8 cellular contexts compared by ENCODE assay signal in genomic region chr7:38178695-38179344, GRCh38. TPM values are rescaled to one million over a fixed set of nuclear protein-coding genes. Genes with fewer than 3 reads are reported as not detected.
A peak's percentile ranks its signal among the peaks of the same experiment; 100 is the strongest.
DNase-seq lines count a peak whose midpoint lies in the region; TF ChIP-seq lines count a peak whose summit lies in the region.

No MANE protein-coding gene starts in this region.

- H3K4me2 ChIP-seq in MM.1S (ENCODE audit: low read depth, low read length), result peak overlapping the region; percentile 85

- no peak overlapping the region for H3K27ac ChIP-seq in MM.1S (ENCODE audit: low read length)
- H3K27ac ChIP-seq in layer of hippocampus (ENCODE audit: low read depth, low read length), result peak overlapping the region; percentile 84
- H3K27ac ChIP-seq in temporal lobe (ENCODE audit: low read depth, low read length), result peak overlapping the region; percentile 91

- TSS peak; percentile 39 for BruUV-seq in MCF 10A (replicated peaks; lab: Mats Ljungman, UMichigan)

- H3K27me3 ChIP-seq in MM.1S (replicated peaks; ENCODE audit: insufficient read depth, low read length) (no peaks in the 10 kb centered on the region), layer of hippocampus (ENCODE audit: control insufficient read depth, insufficient read depth, low read length) (no peaks in the 10 kb centered on the region)

- H3K27ac Mint-ChIP-seq in MCF 10A (ENCODE audit: low read depth, unreplicated experiment), result peak overlapping the region; percentile 84

- H3K4me1 ChIP-seq in MM.1S (ENCODE audit: low read length), result peaks cover 8% of the 10 kb centered on the region; the same call in 1 of the 2 replicates

- H3K36me3 Mint-ChIP-seq in MCF 10A (ENCODE audit: insufficient read depth, unreplicated experiment), result peaks cover 5% of the 10 kb centered on the region

- no peaks in the 10 kb centered on the region for H3K9me3 ChIP-seq in MM.1S (replicated peaks; ENCODE audit: insufficient read depth, low read length)

- no peak; the same call in 1 of the 2 replicates for TF ChIP-seq CTCF in MM.1S (IDR thresholded peaks at IDR 0.05; ENCODE audit: low read length)
- TF ChIP-seq CTCF in MCF 10A (IDR thresholded peaks at IDR 0.05; ENCODE audit: unreplicated experiment), result no peak

- no peaks in the 10 kb centered on the region for H3K36me3 ChIP-seq in MM.1S (replicated peaks; ENCODE audit: insufficient read depth, low read length)

- peak; percentile 36 to 43 for DNase-seq in activated CD4-positive, alpha-beta T cell treated with anti-CD3 and anti-CD28 coated beads for 4 hours
- DNase-seq in activated CD4-positive, alpha-beta T cell treated with anti-CD3 and anti-CD28 coated beads, Interleukin-2, amount 50 U/mL, for 48 hours, result no peak
- DNase-seq in HCEC 1CT (peak; percentile 24), MM.1S (no peak), MCF 10A (ENCODE audit: unreplicated experiment) (no peak), SK-N-DZ (ENCODE audit: low spot score) (no peak)

- intact Hi-C loops in MCF 10A (cut with micrococcal nuclease), result loop anchor here (2.0 kb wide), 1 partner anchor 36 kb away; no protein-coding TSS in a partner anchor

- peak overlapping the region; percentile 83 for H3K4me3 ChIP-seq in MM.1S (ENCODE audit: low read length)

- H3K4me1 Mint-ChIP-seq in MCF 10A (ENCODE audit: insufficient read depth, unreplicated experiment), result peaks cover 13% of the 10 kb centered on the region

- H2AFZ ChIP-seq in MM.1S (ENCODE audit: low read length), result peak overlapping the region; percentile 98

- no peaks in the 10 kb centered on the region for H3K9me2 ChIP-seq in MM.1S (replicated peaks; ENCODE audit: insufficient read depth, low read length)

- no peaks in the 10 kb centered on the region for H3K9me3 Mint-ChIP-seq in MCF 10A (ENCODE audit: unreplicated experiment)

- H3K27me3 Mint-ChIP-seq in MCF 10A (ENCODE audit: insufficient read depth, unreplicated experiment), result peaks cover 14% of the 10 kb centered on the region

- CTCF ChIA-PET in MCF 10A (lab: Yijun Ruan, JAX), result interaction anchor here (0.6 to 1.8 kb wide), 2 partner anchors 22 to 37 kb away, joined by 4 to 13 read pairs; no protein-coding TSS in a partner anchor

- H3K79me2 ChIP-seq in MM.1S (ENCODE audit: low read length), result peaks cover 7% of the 10 kb centered on the region

- no peaks in the 10 kb centered on the region for H3F3A ChIP-seq in MM.1S (ENCODE audit: insufficient read depth, low read length)

- H3K4me3 Mint-ChIP-seq in MCF 10A (ENCODE audit: unreplicated experiment), result peak overlapping the region; percentile 99

- POLR2A ChIA-PET in MCF 10A (lab: Yijun Ruan, JAX), result interaction anchor here (1.3 to 1.8 kb wide), 4 partner anchors 7 to 18 kb away, joined by 6 to 19 read pairs (median 6); no protein-coding TSS in a partner anchor

- no peaks in the 10 kb centered on the region for H4K20me1 ChIP-seq in MM.1S (ENCODE audit: insufficient read depth, low read length)

- H3K9ac ChIP-seq in MM.1S (ENCODE audit: low read length), result peak overlapping the region; percentile 68

RNA-seq across cellular contexts. Expression of gene STARD3NL, which starts 0.8 kb away (rescaled TPM):
- total RNA-seq in MCF 10A (2022), result 24.5 and 25.6 TPM in 2 replicates
- 59.0 TPM for total RNA-seq in temporal lobe
- polyA plus RNA-seq in SK-N-DZ (2014; cell fraction: cytosol; rRNA removed), result 88.9 and 106 TPM in 2 replicates
- polyA plus RNA-seq in SK-N-DZ (2014; cell fraction: nucleus; rRNA removed), result 69.4 and 71.9 TPM in 2 replicates

Comparison
In these comparisons a context has a peak if more than half of its experiments do, and no peak if none do; other contexts are left out.
1. DNase-seq: peak in activated CD4-positive, alpha-beta T cell treated with anti-CD3 and anti-CD28 coated beads for 4 hours (2 of 2) and HCEC 1CT (single experiment); none in activated CD4-positive, alpha-beta T cell treated with anti-CD3 and anti-CD28 coated beads, Interleukin-2, amount 50 U/mL, for 48 hours (0 of 2), MM.1S (single experiment), MCF 10A (single experiment) and SK-N-DZ (single experiment).